8 cellular contexts compared by ENCODE assay signal in the genomic region with DNA sequence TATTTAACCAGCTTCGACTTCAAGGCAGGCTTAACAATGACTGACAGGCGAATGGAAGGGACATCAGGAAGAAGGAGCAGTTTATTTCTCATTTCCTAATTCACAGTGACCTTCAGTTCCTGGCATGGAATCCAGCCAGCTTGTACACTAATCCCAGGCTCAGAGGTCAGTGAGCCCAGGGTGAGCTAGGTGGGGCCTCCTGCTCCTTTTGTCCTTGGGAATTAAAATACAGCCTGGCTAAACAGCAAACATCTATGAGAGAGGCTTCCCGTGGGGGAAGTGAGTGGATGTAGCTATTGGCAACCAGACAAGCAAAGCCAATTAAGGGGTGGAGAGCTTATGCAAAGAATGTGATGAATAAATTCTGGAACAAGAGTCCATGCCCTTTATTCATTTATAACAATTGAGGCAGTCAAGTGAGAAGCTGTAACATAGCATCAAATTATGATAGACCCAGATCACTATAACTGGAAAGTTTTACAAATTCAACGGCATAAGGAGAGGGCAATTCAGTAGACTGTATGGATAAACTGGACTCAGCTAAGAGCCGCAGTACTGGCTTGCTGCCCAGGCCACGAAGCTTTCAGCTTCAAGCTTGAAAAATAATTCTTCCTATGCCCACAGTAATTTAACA. TPM values are rescaled to one million over a fixed set of nuclear protein-coding genes. Genes with fewer than 3 reads are reported as not detected.
DNase-seq lines count a peak whose midpoint lies in the region; ATAC-seq and TF ChIP-seq lines count a peak whose summit lies in the region.

No MANE protein-coding gene starts in this region.

- no peaks in the 10 kb centered on the region for H3K9me2 ChIP-seq in GM23338 (ENCODE audit: insufficient read depth)

- no peak overlapping the region for H3K4me3 Mint-ChIP-seq in GM23338

- no peaks in the 10 kb centered on the region for H3F3A ChIP-seq in GM23338 (replicated peaks; ENCODE audit: low read depth)

- no peak overlapping the region for H3K27ac Mint-ChIP-seq in GM23338

- no peaks in the 10 kb centered on the region; the same call in 1 of the 2 replicates for H4K20me1 ChIP-seq in GM23338 (replicated peaks; ENCODE audit: insufficient read depth)

- peaks cover 13% of the 10 kb centered on the region for H3K79me2 ChIP-seq in GM23338 (replicated peaks; ENCODE audit: insufficient read depth)

- H3K4me1 ChIP-seq in GM23338 (ENCODE audit: insufficient read depth) (no peaks in the 10 kb centered on the region), duodenal mucosa (ENCODE audit: control insufficient read depth in 1 of 2, insufficient read depth in 2 of 2, low read length in 2 of 2) (peaks cover 17 to 18% of the 10 kb centered on the region in 2 donors), mucosa of rectum (ENCODE audit: control insufficient read depth in 2 of 2, insufficient read depth in 2 of 2, low read length in 2 of 2) (peaks cover 6 to 14% of the 10 kb centered on the region in 2 donors), BE2C (0 out of 2 replicates have a peak, but pooled peaks cover 3% of the 10 kb centered on the region)

- DNase-seq in GM23338 (ENCODE audit: low spot score) (no peak), NCI-H748 treated with DMSO at 0.1 percent for 48 hours (lab: John Stamatoyannopoulos, UW) (peak; percentile 100), BE2C (no peak)
- no peak for DNase-seq in stimulated activated naive CD4-positive, alpha-beta T cell (lab: John Stamatoyannopoulos, UW)

- H3K4me2 ChIP-seq in GM23338 = no peak overlapping the region

- no peaks in the 10 kb centered on the region; the same call in 2 of the 3 replicates for H3K4me1 Mint-ChIP-seq in GM23338

- H3K27me3 ChIP-seq in GM23338 (ENCODE audit: insufficient read depth) (no peaks in the 10 kb centered on the region), duodenal mucosa (ENCODE audit: control insufficient read depth in 1 of 2, insufficient read depth in 2 of 2, low read length in 2 of 2) (no peaks in the 10 kb centered on the region), mucosa of rectum (ENCODE audit: control insufficient read depth in 2 of 2, insufficient read depth in 2 of 2, low read length in 2 of 2) (no peaks in the 10 kb centered on the region), BE2C (no peaks in the 10 kb centered on the region)

- no peaks in the 10 kb centered on the region for H3K27me3 Mint-ChIP-seq in GM23338 (ENCODE audit: insufficient read depth, low read depth, poor library complexity)

- H3K27ac ChIP-seq in GM23338 (ENCODE audit: low read depth) = peak overlapping the region; percentile 45; the same call in 1 of the 2 replicates
- H3K27ac ChIP-seq in duodenal mucosa (ENCODE audit: low read depth, low read length) = peak overlapping the region; percentile 49
- peak overlapping the region; percentile 49 to 56 for H3K27ac ChIP-seq in mucosa of rectum (ENCODE audit: low read depth in 2 of 2, low read length in 2 of 2)

- H3K4me3 ChIP-seq in GM23338 = no peak overlapping the region
- peak overlapping the region in 1 of 2 donors; percentile 7 for H3K4me3 ChIP-seq in duodenal mucosa (ENCODE audit: low read depth in 1 of 2, low read length in 2 of 2)
- no peak overlapping the region for H3K4me3 ChIP-seq in mucosa of rectum (ENCODE audit: low read length in 2 of 2)
- H3K4me3 ChIP-seq in BE2C (ENCODE audit: low read depth, low read length) = no peak overlapping the region

- H3K36me3 ChIP-seq in GM23338 (ENCODE audit: insufficient read depth) (peaks cover 24% of the 10 kb centered on the region), duodenal mucosa (ENCODE audit: control insufficient read depth in 1 of 2, insufficient read depth in 2 of 2, low read length in 2 of 2) (peaks cover 26 to 42% of the 10 kb centered on the region in 2 donors), mucosa of rectum (ENCODE audit: control insufficient read depth in 2 of 2, insufficient read depth in 2 of 2, low read length in 2 of 2) (peaks cover 3 to 29% of the 10 kb centered on the region in 2 donors), BE2C (peaks cover 57% of the 10 kb centered on the region)

- no peak for ATAC-seq in GM23338
- no peak for ATAC-seq in GM21737 (IDR thresholded peaks at IDR 0.05; ENCODE audit: unreplicated experiment)
- ATAC-seq in GM19328 (IDR thresholded peaks at IDR 0.05; ENCODE audit: unreplicated experiment) = no peak

- H3K9ac ChIP-seq in duodenal mucosa (ENCODE audit: low read depth in 1 of 2, low read length in 2 of 2) (no peak overlapping the region), mucosa of rectum (ENCODE audit: low read depth in 1 of 2, low read length in 2 of 2) (no peak overlapping the region)

- no peak overlapping the region for H2AFZ ChIP-seq in GM23338

- H3K9me3 ChIP-seq in duodenal mucosa (ENCODE audit: control insufficient read depth in 1 of 2, low read length in 2 of 2) (no peaks in the 10 kb centered on the region), mucosa of rectum (ENCODE audit: control insufficient read depth in 2 of 2, low read length in 2 of 2) (no peaks in the 10 kb centered on the region), BE2C (no peaks in the 10 kb centered on the region)

- no peaks in the 10 kb centered on the region; the same call in 2 of the 3 replicates for H3K9me3 Mint-ChIP-seq in GM23338

- TF ChIP-seq CTCF in GM23338 (conservative IDR thresholded peaks at IDR 0.05; ENCODE audit: low read depth in 2 of 2) (no peak), BE2C (IDR thresholded peaks at IDR 0.05; ENCODE audit: low read depth, low read length) (no peak)

- peaks cover 83% of the 10 kb centered on the region for H3K36me3 Mint-ChIP-seq in GM23338 (ENCODE audit: low read depth)

TF ChIP-seq in GM23338, 12 proteins besides CTCF, POLR2A, EP300 and RAD21:
- TF ChIP-seq JUNB (IDR thresholded peaks at IDR 0.05; ENCODE audit: unreplicated experiment) (no peak), NANOG (IDR thresholded peaks at IDR 0.05; ENCODE audit: borderline replicate concordance) (no peak), REST (IDR thresholded peaks at IDR 0.05; ENCODE audit: unreplicated experiment) (no peak), STAT1 (IDR thresholded peaks at IDR 0.05; ENCODE audit: unreplicated experiment) (no peak)

RNA-seq across cellular contexts. Expression of gene STK17A, which starts 57.1 kb away (rescaled TPM):
- total RNA-seq in GM23338 (2014; rRNA removed; shearing (Covaris generic)) = 21.8 and 28.0 TPM in 2 replicates
- polyA plus RNA-seq in GM23338 (2016; fragmentation: Nextera tagmentation; extraction: Ambion mirVana) = 19.0 and 21.2 TPM in 2 replicates
- 5.7 TPM for polyA plus RNA-seq in BE2C (2012; ENCODE audit: insufficient read depth, insufficient read length, low read depth)
